Comparison of ENCODE assay signal across 9 cellular contexts in genomic region chr7:95396136-95397032, GRCh38. TPM values are rescaled to one million over a fixed set of nuclear protein-coding genes. Genes with fewer than 3 reads are reported as not detected.
DNase-seq lines count a peak whose midpoint lies in the region; ATAC-seq and TF ChIP-seq lines count a peak whose summit lies in the region.
"Had no signal": no experiment of that assay in that cellular context is flagged by ENCODE, and none has a peak within 500 bp of the region (broad histone marks: within the 10 kb centered on the region; RNA-seq: fewer than 3 reads in every experiment).

TSS of gene PON3 (minus strand) at chr7:95396375. CDS start at chr7:95396350, 25 bp downstream.

- H3K4me3 ChIP-seq in mucosa of rectum (ENCODE audit: low read length in 2 of 2) = peak within 1 kb of the TSS; percentile 73 to 80
- H3K4me3 ChIP-seq in SK-N-SH (ENCODE audit: low read depth in 2 of 2, low read length in 1 of 2) = no peak within 1 kb of the TSS; a peak in 1 of 4 replicates

- peaks cover 6% of the 10 kb centered on the region for H3K4me1 Mint-ChIP-seq in dendritic cell treated with granulocyte-macrophage colony-stimulating factor and Interleukin-4, amounts not matched to agents 40 ng/mL and 50 ng/mL, for 4 days (ENCODE audit: low read depth)
- H3K4me1 Mint-ChIP-seq in chondrocyte (ENCODE audit: low read depth) = no peaks in the 10 kb centered on the region

- no peak within 1 kb of the TSS for H3K27ac ChIP-seq in mucosa of rectum (ENCODE audit: low read depth in 2 of 2, low read length in 2 of 2)
- H3K27ac ChIP-seq in SK-N-SH (ENCODE audit: low read depth in 2 of 2, low read length in 1 of 2) = no peak within 1 kb of the TSS

- H3F3A ChIP-seq in SK-N-SH (replicated peaks; ENCODE audit: insufficient read depth) = no peaks in the 10 kb centered on the region

- peak within 1 kb of the TSS; percentile 74 for H3K4me3 Mint-ChIP-seq in dendritic cell treated with granulocyte-macrophage colony-stimulating factor and Interleukin-4, amounts not matched to agents 40 ng/mL and 50 ng/mL, for 4 days
- H3K4me3 Mint-ChIP-seq in chondrocyte (ENCODE audit: unreplicated experiment) = no peak within 1 kb of the TSS

- H3K36me3 Mint-ChIP-seq in dendritic cell treated with granulocyte-macrophage colony-stimulating factor and Interleukin-4, amounts not matched to agents 40 ng/mL and 50 ng/mL, for 4 days (ENCODE audit: low read depth) = no peaks in the 10 kb centered on the region
- H3K36me3 Mint-ChIP-seq in chondrocyte (ENCODE audit: low read depth) = no peaks in the 10 kb centered on the region

- H3K27me3 ChIP-seq in mucosa of rectum (ENCODE audit: control insufficient read depth in 2 of 2, insufficient read depth in 2 of 2, low read length in 2 of 2) (peaks cover 0 to 8% of the 10 kb centered on the region in 2 donors), SK-N-SH (ENCODE audit: insufficient read depth) (no peaks in the 10 kb centered on the region)

- H3K27me3 Mint-ChIP-seq in dendritic cell treated with granulocyte-macrophage colony-stimulating factor and Interleukin-4, amounts not matched to agents 40 ng/mL and 50 ng/mL, for 4 days = peaks cover 34% of the 10 kb centered on the region
- H3K27me3 Mint-ChIP-seq in chondrocyte (ENCODE audit: low read depth) = no peaks in the 10 kb centered on the region

- H3K9ac ChIP-seq in mucosa of rectum (ENCODE audit: low read depth in 1 of 2, low read length in 2 of 2) (peak within 1 kb of the TSS; percentile 56 to 64), SK-N-SH (no peak within 1 kb of the TSS)

- no peak within 1 kb of the TSS for H3K4me2 ChIP-seq in SK-N-SH

- intact Hi-C loops in dendritic cell treated with granulocyte-macrophage colony-stimulating factor and Interleukin-4, amounts not matched to agents 40 ng/mL and 50 ng/mL, for 4 days (cut with micrococcal nuclease) = no loop called here

- H4K20me1 ChIP-seq in SK-N-SH (ENCODE audit: insufficient read depth) = no peaks in the 10 kb centered on the region

- CTCF ChIA-PET in SK-N-SH (lab: Yijun Ruan, JAX) = interaction anchor here (0.9 to 1.3 kb wide), 4 partner anchors 11 to 294 kb away, joined by 3 to 4 read pairs (median 3); no protein-coding TSS in a partner anchor

- H3K27ac Mint-ChIP-seq in dendritic cell treated with granulocyte-macrophage colony-stimulating factor and Interleukin-4, amounts not matched to agents 40 ng/mL and 50 ng/mL, for 4 days = no peak within 1 kb of the TSS
- H3K27ac Mint-ChIP-seq in chondrocyte (ENCODE audit: unreplicated experiment) = no peak within 1 kb of the TSS

- no peaks in the 10 kb centered on the region for H3K9me3 ChIP-seq in mucosa of rectum (ENCODE audit: control insufficient read depth in 2 of 2, low read length in 2 of 2)
- H3K9me3 ChIP-seq in SK-N-SH = no peaks in the 10 kb centered on the region

- H3K79me2 ChIP-seq in SK-N-SH (ENCODE audit: insufficient read depth) = no peaks in the 10 kb centered on the region

- no peak for TF ChIP-seq EP300 in SK-N-SH (IDR thresholded peaks at IDR 0.05; ENCODE audit: borderline replicate concordance in 1 of 2, low read depth in 1 of 2, low read length in 1 of 2)

- H3K9me2 ChIP-seq in SK-N-SH = no peaks in the 10 kb centered on the region

- peak; percentile 65 for DNase-seq in NCI-H2171 treated with DMSO at 0.1 percent for 48 hours (lab: John Stamatoyannopoulos, UW)
- no peak for DNase-seq in chondrocyte (ENCODE audit: low spot score)
- no peak for DNase-seq in NK-92 treated with Interleukin-12 subunit alpha and Interleukin-12 subunit beta, amount 100 ng/mL, for 24 hours (lab: John Stamatoyannopoulos, UW)
- DNase-seq in SK-N-SH = no peak
- no peak for DNase-seq in medulla oblongata (ENCODE audit: extremely low spot score)

- TF ChIP-seq RAD21 in SK-N-SH (IDR thresholded peaks at IDR 0.05; ENCODE audit: low read length) = no peak

- POLR2A ChIA-PET in SK-N-SH (lab: Yijun Ruan, JAX) = no interaction called here

- no peak for TF ChIP-seq CTCF in chondrocyte (IDR thresholded peaks at IDR 0.05)
- TF ChIP-seq CTCF in SK-N-SH (IDR thresholded peaks at IDR 0.05) = no peak

- H3K36me3 ChIP-seq in mucosa of rectum (ENCODE audit: control insufficient read depth in 2 of 2, insufficient read depth in 2 of 2, low read length in 2 of 2) (no peaks in the 10 kb centered on the region), SK-N-SH (replicated peaks in 1 of 2; ENCODE audit: control insufficient read depth in 1 of 2, insufficient read depth in 2 of 2, low read length in 1 of 2) (no peaks in the 10 kb centered on the region)

- H2AFZ ChIP-seq in SK-N-SH (ENCODE audit: low read depth) = no peak within 1 kb of the TSS

- H3K4me1 ChIP-seq in mucosa of rectum (ENCODE audit: control insufficient read depth in 2 of 2, insufficient read depth in 2 of 2, low read length in 2 of 2) (peaks cover 0 to 8% of the 10 kb centered on the region in 2 donors), SK-N-SH (ENCODE audit: control insufficient read depth in 1 of 2, insufficient read depth in 2 of 2, low read depth in 1 of 2, low read length in 1 of 2) (no peaks in the 10 kb centered on the region)

- no peaks in the 10 kb centered on the region for H3K9me3 Mint-ChIP-seq in dendritic cell treated with granulocyte-macrophage colony-stimulating factor and Interleukin-4, amounts not matched to agents 40 ng/mL and 50 ng/mL, for 4 days
- no peaks in the 10 kb centered on the region for H3K9me3 Mint-ChIP-seq in chondrocyte (ENCODE audit: low read depth)

- peak; percentile 83 for ATAC-seq in GM18868 (IDR thresholded peaks at IDR 0.05; ENCODE audit: unreplicated experiment)

- WGBS in SK-N-SH (ENCODE audit: low lambda C conversion rate) = 33% methylated on average over 52 of the region's 68 CpGs

TF ChIP-seq in SK-N-SH, 30 proteins besides CTCF, POLR2A, EP300 and RAD21:
- no peak for TF ChIP-seq POLR2AphosphoS5 (IDR thresholded peaks at IDR 0.05; ENCODE audit: low read depth, low read length)
- no peak for TF ChIP-seq SIN3A (IDR thresholded peaks at IDR 0.05; ENCODE audit: borderline replicate concordance, low read depth, low read length)
- no peak for TF ChIP-seq FOXJ3 (CRISPR knock-in tag; IDR thresholded peaks at IDR 0.05)
- no peak for TF ChIP-seq RCOR1 (IDR thresholded peaks at IDR 0.05; ENCODE audit: low read length)
- TF ChIP-seq FOXM1 (IDR thresholded peaks at IDR 0.05; ENCODE audit: low read depth) = no peak
- no peak for TF ChIP-seq CHD2 (IDR thresholded peaks at IDR 0.05; ENCODE audit: low read length, partially characterized antibody)
- TF ChIP-seq TEAD4 (IDR thresholded peaks at IDR 0.05; ENCODE audit: borderline replicate concordance, insufficient read depth) = no peak
- no peak for TF ChIP-seq GABPA (IDR thresholded peaks at IDR 0.05; ENCODE audit: low read depth)
- no peak for TF ChIP-seq GATA2 (CRISPR knock-in tag; IDR thresholded peaks at IDR 0.05)
- no peak for TF ChIP-seq IRF3 (IDR thresholded peaks at IDR 0.05; ENCODE audit: low read depth, low read length)
- no peak for TF ChIP-seq MXI1 (IDR thresholded peaks at IDR 0.05; ENCODE audit: low read depth, low read length)
- TF ChIP-seq JUND (IDR thresholded peaks at IDR 0.05) = no peak
- no peak for TF ChIP-seq FOSL2 (IDR thresholded peaks at IDR 0.05; ENCODE audit: borderline replicate concordance, low read depth)
- TF ChIP-seq PBX3 (IDR thresholded peaks at IDR 0.05) = no peak
- no peak for TF ChIP-seq RXRA (IDR thresholded peaks at IDR 0.05; ENCODE audit: borderline replicate concordance, low read depth)

RNA-seq across cellular contexts. Expression of gene PON3, which starts in this region (rescaled TPM):
- not detected in 3 replicates for total RNA-seq in chondrocyte
- not detected in 2 replicates for polyA plus RNA-seq in SK-N-SH (2012; rRNA removed)
- polyA plus RNA-seq in SK-N-SH (2012; cell fraction: cytosol; rRNA removed) = not detected in 2 replicates
- not detected in 2 replicates for polyA plus RNA-seq in SK-N-SH (2012; cell fraction: nucleus; rRNA removed)
- total RNA-seq: myocyte had no signal

Comparison
In these comparisons a context has a peak if more than half of its experiments do, and no peak if none do; other contexts are left out.
1. H3K4me3 ChIP-seq: peak in mucosa of rectum (2 of 2); none in SK-N-SH (0 of 2).